14 cellular contexts compared by ENCODE assay signal in the genomic region with DNA sequence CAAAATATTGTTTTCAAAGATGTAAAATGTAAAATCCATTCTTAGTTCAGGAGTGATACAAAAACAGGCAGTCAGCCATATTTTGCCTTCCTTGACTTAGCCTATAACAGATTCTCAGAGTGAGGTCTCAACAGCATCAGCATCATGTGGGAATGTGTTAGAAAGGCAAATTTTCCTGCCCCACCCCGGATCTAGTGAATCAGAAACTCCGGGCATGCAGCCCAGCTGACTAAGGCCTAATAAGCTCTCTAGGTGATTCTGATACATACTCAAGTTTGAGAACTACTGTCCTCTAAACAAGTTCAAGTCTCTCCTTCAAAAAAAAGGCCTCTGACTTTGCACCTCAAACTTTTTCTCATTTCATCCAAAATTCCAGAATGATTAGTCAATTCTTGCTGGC. TPM values are rescaled to one million over a fixed set of nuclear protein-coding genes. Genes with fewer than 3 reads are reported as not detected.
DNase-seq lines count a peak whose midpoint lies in the region; ATAC-seq, FAIRE-seq and TF ChIP-seq lines count a peak whose summit lies in the region.
"Had no signal": no experiment of that assay in that cellular context is flagged by ENCODE, and none has a peak within 500 bp of the region (broad histone marks: within the 10 kb centered on the region; RNA-seq: fewer than 3 reads in every experiment).

No MANE protein-coding gene starts in this region.

- WGBS in smooth muscle cell (ENCODE audit: low lambda C conversion rate) = 66% methylated on average over 2 of the region's 2 CpGs

- no peaks in the 10 kb centered on the region for H3K27me3 ChIP-seq in A673 (replicated peaks; ENCODE audit: insufficient read depth, low read depth, low read length, poor library complexity)
- H3K27me3 ChIP-seq in bronchial epithelial cell (ENCODE audit: control insufficient read depth, insufficient read depth, low read length) = no peaks in the 10 kb centered on the region
- H3K27me3 ChIP-seq in kidney epithelial cell (ENCODE audit: control insufficient read depth, insufficient read depth, low read length) = no peaks in the 10 kb centered on the region
- H3K27me3 ChIP-seq in smooth muscle cell (ENCODE audit: low read depth) = no peaks in the 10 kb centered on the region
- H3K27me3 ChIP-seq: neutrophil had no signal

- no TSS peak for BruUV-seq in A673 (replicated peaks; lab: Mats Ljungman, UMichigan)

- DNase-seq in A673 (ENCODE audit: low spot score) (peak; percentile 86), HTR-8/SVneo (ENCODE audit: insufficient read length, low spot score) (peak; percentile 57), bronchial epithelial cell (ENCODE audit: low read depth) (peak; percentile 99), kidney epithelial cell (ENCODE audit: low read depth) (peak; percentile 77), smooth muscle cell (lab: John Stamatoyannopoulos, UW; ENCODE audit: unreplicated experiment) (no peak), NCI-H748 treated with DMSO at 0.1 percent for 48 hours (lab: John Stamatoyannopoulos, UW) (no peak)
- no peak for DNase-seq in stimulated activated CD4-positive, alpha-beta T cell treated with anti-CD3 and anti-CD28 coated beads, Interleukin-4, amount 100 ng/mL, for 1 hour
- DNase-seq: glutamatergic neuron, NCI-H524 treated with DMSO at 0.1 percent for 48 hours had no signal

- CTCF ChIA-PET in A673 (lab: Charles Lee) = no interaction called here

- H3F3A ChIP-seq in smooth muscle cell (ENCODE audit: low read depth) = peaks cover 5% of the 10 kb centered on the region

- no peaks in the 10 kb centered on the region for H4K20me1 ChIP-seq in smooth muscle cell (ENCODE audit: low read depth)

- H3K4me3 ChIP-seq in A673 (ENCODE audit: low read depth, low read length, poor library complexity, severe bottlenecking) (no peak overlapping the region), bronchial epithelial cell (ENCODE audit: low read depth, low read length) (no peak overlapping the region), kidney epithelial cell (ENCODE audit: low read depth, low read length) (no peak overlapping the region), smooth muscle cell (no peak overlapping the region)

- H3K9me3 ChIP-seq in A673 (ENCODE audit: low read depth, low read length, poor library complexity, severe bottlenecking) (no peaks in the 10 kb centered on the region), smooth muscle cell (replicated peaks; ENCODE audit: low read depth) (no peaks in the 10 kb centered on the region)
- H3K9me3 ChIP-seq: neutrophil had no signal

- no peak overlapping the region for H2AFZ ChIP-seq in smooth muscle cell (ENCODE audit: low read depth)

- TF ChIP-seq CTCF in A673 (conservative IDR thresholded peaks at IDR 0.05; ENCODE audit: low read depth, low read length) = no peak
- TF ChIP-seq CTCF in bronchial epithelial cell (IDR thresholded peaks at IDR 0.05; ENCODE audit: insufficient read depth, low read length, severe bottlenecking) = no peak
- no peak for TF ChIP-seq CTCF in kidney epithelial cell (IDR thresholded peaks at IDR 0.05; ENCODE audit: insufficient read depth, low read length, poor library complexity, severe bottlenecking)
- TF ChIP-seq CTCF in smooth muscle cell (IDR thresholded peaks at IDR 0.05; ENCODE audit: borderline replicate concordance, insufficient read depth, poor library complexity, severe bottlenecking) = no peak

- H3K79me2 ChIP-seq in smooth muscle cell (ENCODE audit: low read depth) = no peaks in the 10 kb centered on the region

- FAIRE-seq in HTR-8/SVneo (lab: Jason Lieb, UNC) (no peak), bronchial epithelial cell (lab: Jason Lieb, UNC) (no peak)
- FAIRE-seq: GM18507 had no signal

- H3K27ac ChIP-seq in A673 (ENCODE audit: low read depth, low read length, poor library complexity, severe bottlenecking) (no peak overlapping the region), smooth muscle cell (ENCODE audit: low read depth) (no peak overlapping the region)
- H3K27ac ChIP-seq: C4-2B, neutrophil had no signal

- ATAC-seq in HG03095 (IDR thresholded peaks at IDR 0.05; ENCODE audit: unreplicated experiment) = no peak
- ATAC-seq: activated T-helper 17 cell treated with anti-CD3 and anti-CD28 coated beads, Interleukin-2, amount 50 U/mL, for 72 hours had no signal

- H3K9ac ChIP-seq in smooth muscle cell (ENCODE audit: low read depth) = no peak overlapping the region

- H3K4me2 ChIP-seq in smooth muscle cell = no peak overlapping the region

- intact Hi-C loops in A673 (cut with micrococcal nuclease; ENCODE audit: unreplicated experiment) = no loop called here

- POLR2A ChIA-PET in A673 (lab: Charles Lee; ENCODE audit: low non-redundant PET) = no interaction called here

- H3K36me3 ChIP-seq in A673 (ENCODE audit: insufficient read depth, low read length, poor library complexity, severe bottlenecking) (no peaks in the 10 kb centered on the region), bronchial epithelial cell (ENCODE audit: control insufficient read depth, insufficient read depth, low read length) (no peaks in the 10 kb centered on the region), kidney epithelial cell (ENCODE audit: control insufficient read depth, insufficient read depth, low read length) (no peaks in the 10 kb centered on the region), smooth muscle cell (ENCODE audit: low read depth) (no peaks in the 10 kb centered on the region)
- H3K36me3 ChIP-seq: neutrophil had no signal

- peaks cover 31% of the 10 kb centered on the region for H3K4me1 ChIP-seq in A673 (ENCODE audit: insufficient read depth, low read length, poor library complexity, severe bottlenecking)
- H3K4me1 ChIP-seq in smooth muscle cell (ENCODE audit: low read depth) = no peaks in the 10 kb centered on the region

RNA-seq across cellular contexts. Expression of gene PRRC2C, which starts 46.9 kb away (rescaled TPM):
- total RNA-seq in A673 (2021) (219 and 222 TPM in 2 replicates), bronchial epithelial cell (38.2 and 54.9 TPM in 2 replicates), kidney epithelial cell (95.3 and 96.7 TPM in 2 replicates), smooth muscle cell (84.7 and 106 TPM in 2 replicates)
- polyA plus RNA-seq in smooth muscle cell = 89.8 and 117 TPM in 2 replicates

Comparison
In these comparisons a context has a peak if more than half of its experiments do, and no peak if none do; other contexts are left out.
1. DNase-seq: peak in A673 (single experiment), HTR-8/SVneo (single experiment), bronchial epithelial cell (single experiment) and kidney epithelial cell (single experiment); none in smooth muscle cell (single experiment), stimulated activated CD4-positive, alpha-beta T cell treated with anti-CD3 and anti-CD28 coated beads, Interleukin-4, amount 100 ng/mL, for 1 hour (single experiment) and NCI-H748 treated with DMSO at 0.1 percent for 48 hours (single experiment).